21 cellular contexts compared by ENCODE assay signal in the genomic region with DNA sequence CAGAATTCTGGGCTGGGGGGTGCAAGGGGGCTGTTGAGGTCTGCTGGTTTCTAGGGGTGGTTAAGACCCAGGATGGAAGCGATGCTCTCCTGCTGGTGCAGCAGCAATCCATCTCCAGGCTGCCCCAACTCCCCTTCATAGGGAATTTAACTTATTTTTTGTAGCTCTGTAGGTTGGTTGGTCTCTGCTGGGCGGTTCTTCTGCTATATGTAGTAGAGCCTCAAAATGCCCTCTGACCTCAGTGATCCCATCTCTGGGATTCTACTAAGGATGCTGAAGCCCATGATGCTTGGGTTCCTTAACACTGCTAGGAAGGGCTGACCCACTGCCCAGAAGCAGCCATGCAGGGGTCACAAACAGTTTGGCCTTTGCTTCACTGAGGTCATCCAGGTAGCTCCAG. TPM values are rescaled to one million over a fixed set of nuclear protein-coding genes. Genes with fewer than 3 reads are reported as not detected.
"Had no signal": no experiment of that assay in that cellular context is flagged by ENCODE, and none has a peak within 500 bp of the region (broad histone marks: within the 10 kb centered on the region; RNA-seq: fewer than 3 reads in every experiment).

No MANE protein-coding gene starts in this region.

- DNase-seq: dermis blood vessel endothelial cell; esophagus squamous epithelium; foreskin fibroblast; kidney; left colon; mucosa of descending colon; naive thymus-derived CD8-positive, alpha-beta T cell; occipital lobe; retina; small intestine; stimulated activated CD4-positive, alpha-beta T cell treated with anti-CD3 and anti-CD28 coated beads, Interleukin-2, amount 100 ng/mL, for 48 hours; stimulated activated naive CD4-positive, alpha-beta T cell treated with Interleukin-2 at 50 U/mL for 16 hours; thyroid gland had no signal

- H3K9me3 Mint-ChIP-seq: neural progenitor cell, type B pancreatic cell had no signal

- H3K36me3 ChIP-seq: esophagus squamous epithelium, neural progenitor cell, prostate gland, thyroid gland had no signal

- H3K79me2 ChIP-seq: hepatocyte, parathyroid adenoma had no signal

- H3K27me3 Mint-ChIP-seq: type B pancreatic cell had no signal

- H3K27ac Mint-ChIP-seq: neural progenitor cell, type B pancreatic cell had no signal

- H3K4me2 ChIP-seq: hepatocyte, neural progenitor cell had no signal

- H3K27ac ChIP-seq: esophagus squamous epithelium, hepatocyte, neural progenitor cell, parathyroid adenoma, prostate gland, thyroid gland had no signal

- H3K4me3 ChIP-seq: esophagus squamous epithelium, hepatocyte, mucosa of descending colon, neural progenitor cell, prostate gland, thyroid gland had no signal

- ATAC-seq: mucosa of descending colon; naive thymus-derived CD8-positive, alpha-beta T cell had no signal

- H3K4me3 Mint-ChIP-seq: naive thymus-derived CD8-positive, alpha-beta T cell; neural progenitor cell; type B pancreatic cell had no signal

- H3K9ac ChIP-seq: neural progenitor cell, parathyroid adenoma had no signal

- H3K27me3 ChIP-seq: esophagus squamous epithelium, hepatocyte, neural progenitor cell, thyroid gland had no signal

- H3K36me3 Mint-ChIP-seq: type B pancreatic cell had no signal

- H3K9me3 ChIP-seq: esophagus squamous epithelium, mucosa of descending colon, prostate gland, thyroid gland had no signal

- H2AFZ ChIP-seq: hepatocyte, neural progenitor cell, parathyroid adenoma had no signal

- H3K4me1 ChIP-seq: prostate gland had no signal

RNA-seq across cellular contexts. Expression of a gene that starts 49.5 kb away (rescaled TPM):
- total RNA-seq: dermis blood vessel endothelial cell; epithelial cell of proximal tubule; hepatocyte; lung microvascular endothelial cell; naive thymus-derived CD8-positive, alpha-beta T cell had no signal
- polyA plus RNA-seq: hepatocyte; liver; naive thymus-derived CD8-positive, alpha-beta T cell had no signal
